ENCODE assay signal across 9 cellular contexts in genomic region chr22:39153220-39153860, GRCh38. TPM values are rescaled to one million over a fixed set of nuclear protein-coding genes. Genes with fewer than 3 reads are reported as not detected.
DNase-seq lines count a peak whose midpoint lies in the region; ATAC-seq, FAIRE-seq and TF ChIP-seq lines count a peak whose summit lies in the region.
"Had no signal": no experiment of that assay in that cellular context is flagged by ENCODE, and none has a peak within 500 bp of the region (broad histone marks: within the 10 kb centered on the region; RNA-seq: fewer than 3 reads in every experiment).

No MANE protein-coding gene starts in this region.

- H2BK120ac ChIP-seq in H9 (ENCODE audit: low read depth, low read length, poor library complexity, severe bottlenecking): no peak overlapping the region

- H3K4me1 ChIP-seq in A549 (peaks cover 10% of the 10 kb centered on the region; the same call in 1 of the 3 replicates), H9 (ENCODE audit: insufficient read depth, low read length) (no peaks in the 10 kb centered on the region), keratinocyte (ENCODE audit: control insufficient read depth, extremely low read depth, insufficient read depth, low read length) (peaks cover 2% of the 10 kb centered on the region), thoracic aorta (ENCODE audit: control insufficient read depth in 1 of 2, low read depth in 2 of 2) (peaks cover 24 to 42% of the 10 kb centered on the region in 2 donors)

- H3K4me2 ChIP-seq in A549: peak overlapping the region; percentile 73
- peak overlapping the region; percentile 44 for H3K4me2 ChIP-seq in H9 (ENCODE audit: insufficient read depth, insufficient read length, low read length)
- peak overlapping the region; percentile 88 for H3K4me2 ChIP-seq in keratinocyte (ENCODE audit: control insufficient read depth, extremely low read depth, insufficient read depth, low read depth, low read length)

- H3K79me2 ChIP-seq in H9 (ENCODE audit: insufficient read depth, low read length) (no peaks in the 10 kb centered on the region), keratinocyte (ENCODE audit: control insufficient read depth, insufficient read depth, low read length) (no peaks in the 10 kb centered on the region)

- H3K18ac ChIP-seq in H9 (ENCODE audit: insufficient read length, low read depth, low read length): peak overlapping the region; percentile 41

- no peak overlapping the region for H4K5ac ChIP-seq in H9 (ENCODE audit: insufficient read length, low read depth, low read length)

- no peak overlapping the region for H2AK5ac ChIP-seq in H9 (ENCODE audit: insufficient read length, low read length)

- DNase-seq in A549 (ENCODE audit: low read depth in 1 of 2, low spot score in 1 of 2) (no peak), H9 (peak; percentile 34), keratinocyte (ENCODE audit: low read depth, low spot score) (no peak), thoracic aorta (ENCODE audit: low spot score) (no peak), HuH-7.5 (ENCODE audit: low spot score) (no peak), KBM-7 (no peak)
- no peak for DNase-seq in activated naive CD8-positive, alpha-beta T cell treated with anti-CD3 and anti-CD28 coated beads for 36 hours

- H3K4me3 Mint-ChIP-seq in H9: peak overlapping the region; percentile 70 to 84
- peak overlapping the region; percentile 79 for H3K4me3 Mint-ChIP-seq in activated naive CD8-positive, alpha-beta T cell treated with anti-CD3 and anti-CD28 coated beads for 36 hours

- H3K9ac ChIP-seq in H9 (ENCODE audit: extremely low read depth, insufficient read length, low read length): peak overlapping the region; percentile 42
- peak overlapping the region; percentile 68 for H3K9ac ChIP-seq in keratinocyte (ENCODE audit: control insufficient read depth, extremely low read depth, insufficient read depth, low read length)

- H3K36me3 ChIP-seq in keratinocyte (ENCODE audit: control insufficient read depth in 2 of 2, extremely low read depth in 1 of 2, insufficient read depth in 2 of 2, low read length in 2 of 2) (peaks cover 0 to 3% of the 10 kb centered on the region in 2 experiments), thoracic aorta (peaks cover 5% of the 10 kb centered on the region)

- H3K79me1 ChIP-seq in H9 (ENCODE audit: insufficient read depth, low read depth, low read length, poor library complexity, severe bottlenecking): no peaks in the 10 kb centered on the region

- no peak overlapping the region for H3K23ac ChIP-seq in H9 (ENCODE audit: insufficient read length, low read depth, low read length)

- no peak overlapping the region for H2BK5ac ChIP-seq in H9 (ENCODE audit: insufficient read length, low read length)

- peaks cover 36% of the 10 kb centered on the region for H3K27me3 Mint-ChIP-seq in H9 (ENCODE audit: low read depth)
- peaks cover 17% of the 10 kb centered on the region for H3K27me3 Mint-ChIP-seq in activated naive CD8-positive, alpha-beta T cell treated with anti-CD3 and anti-CD28 coated beads for 36 hours

- no peak overlapping the region for H3K56ac ChIP-seq in H9 (ENCODE audit: insufficient read length, low read depth, low read length)

- FAIRE-seq in A549 (lab: Jason Lieb, UNC): no peak
- no peak for FAIRE-seq in keratinocyte (lab: Jason Lieb, UNC)

- H3K23me2 ChIP-seq in H9 (ENCODE audit: insufficient read length, low read depth, low read length, poor library complexity, severe bottlenecking): peaks cover 6% of the 10 kb centered on the region

- ATAC-seq in A549: no peak; a peak in 1 of 6 replicates
- ATAC-seq in thoracic aorta (ENCODE audit: insufficient number of reproducible peaks, low FRiP score, low read depth): no peak
- no peak for ATAC-seq in HG03520 (IDR thresholded peaks at IDR 0.05; ENCODE audit: unreplicated experiment)

- H4K20me1 ChIP-seq in H9 (ENCODE audit: control insufficient read depth, insufficient read depth, insufficient read length) (no peaks in the 10 kb centered on the region), keratinocyte (ENCODE audit: control insufficient read depth, extremely low read depth, insufficient read depth, low read length) (no peaks in the 10 kb centered on the region)

- peaks cover 5% of the 10 kb centered on the region; the same call in 1 of the 2 replicates for H3K27me3 ChIP-seq in H9 (ENCODE audit: insufficient read depth, low read length)
- peaks cover 25% of the 10 kb centered on the region for H3K27me3 ChIP-seq in keratinocyte (ENCODE audit: control insufficient read depth, extremely low read depth, insufficient read depth, low read length)
- no peaks in the 10 kb centered on the region for H3K27me3 ChIP-seq in thoracic aorta (replicated peaks; ENCODE audit: insufficient read depth)

- H3K9me3 ChIP-seq in A549 (no peaks in the 10 kb centered on the region), H9 (ENCODE audit: control insufficient read depth, low read depth, low read length) (no peaks in the 10 kb centered on the region), keratinocyte (ENCODE audit: control insufficient read depth, low read depth, low read length) (no peaks in the 10 kb centered on the region), thoracic aorta (no peaks in the 10 kb centered on the region)

- H4K91ac ChIP-seq in H9 (ENCODE audit: insufficient read length, low read depth, low read length): no peak overlapping the region

- TF ChIP-seq RAD21 in A549 (conservative IDR thresholded peaks at IDR 0.05 in 1 of 2, IDR thresholded peaks at IDR 0.05 in 1 of 2): no peak

- H2BK12ac ChIP-seq in H9 (ENCODE audit: insufficient read length, low read depth, low read length): no peak overlapping the region

- H2BK15ac ChIP-seq in H9 (ENCODE audit: low read depth, low read length): no peak overlapping the region; the same call in 1 of the 2 replicates

- POLR2A ChIA-PET in A549 (lab: Yijun Ruan, JAX): interaction anchor here (1.0 to 1.8 kb wide), 3 partner anchors 156 to 367 kb away, joined by 3 to 14 read pairs (median 3); partner anchors contain the start of genes ATF4 and RPL3

- in situ Hi-C loops in KBM-7 (cut with MboI; ENCODE audit: low pct_unique_long_range_greater_than_20kb, low sequenced_read_pairs): loop anchor here (25.0 kb wide), 1 partner anchor 359 kb away; the partner anchor contains the start of genes ATF4 and MIEF1

- peak overlapping the region; percentile 76 for H3K14ac ChIP-seq in H9 (ENCODE audit: insufficient read depth, low read length)

- no peak overlapping the region for H3K27ac Mint-ChIP-seq in H9
- peak overlapping the region; percentile 47 for H3K27ac Mint-ChIP-seq in activated naive CD8-positive, alpha-beta T cell treated with anti-CD3 and anti-CD28 coated beads for 36 hours

- dilution Hi-C loops in keratinocyte (cut with MboI; ENCODE audit: extremely low pct_ligation_motif_present, low sequenced_read_pairs): no loop called here

- H3K27ac ChIP-seq in A549: peak overlapping the region; percentile 71 to 87
- no peak overlapping the region for H3K27ac ChIP-seq in H9 (ENCODE audit: insufficient read length, low read depth, low read length)
- no peak overlapping the region for H3K27ac ChIP-seq in keratinocyte (ENCODE audit: control insufficient read depth, insufficient read depth, low read length)
- H3K27ac ChIP-seq in thoracic aorta: peak overlapping the region; percentile 88 to 92
- H3K27ac ChIP-seq: epithelial cell of prostate had no signal

- CTCF ChIA-PET in A549 (lab: Yijun Ruan, JAX): no interaction called here

- no peak for TF ChIP-seq POLR2A in A549 (IDR thresholded peaks at IDR 0.05; ENCODE audit: low read length)

- 66% methylated on average over 24 of the region's 44 CpGs for WGBS in A549 (ENCODE audit: missing lambda C conversion rate)
- WGBS in H9 (ENCODE audit: extremely low coverage, insufficient read length, low lambda C conversion rate): no CpG with 5 or more reads among the region's 44 CpGs

- no peaks in the 10 kb centered on the region for H3K9me1 ChIP-seq in keratinocyte (ENCODE audit: control insufficient read depth, extremely low read depth, insufficient read depth, low read length)

- no peak overlapping the region for H2AFZ ChIP-seq in H9 (ENCODE audit: low read length)
- H2AFZ ChIP-seq in keratinocyte (ENCODE audit: control insufficient read depth, low read length): peak overlapping the region; percentile 86

- H3T11ph ChIP-seq in H9 (ENCODE audit: low read length): no peak overlapping the region

- TF ChIP-seq EP300 in A549 (IDR thresholded peaks at IDR 0.05): no peak

- H2BK20ac ChIP-seq in H9 (ENCODE audit: low read depth, low read length, poor library complexity, severe bottlenecking): no peak overlapping the region

- no peak overlapping the region for H3K4ac ChIP-seq in H9 (ENCODE audit: low read depth, low read length)

- 0 out of 5 replicates have a peak, but pooled peaks cover 0 to 3% of the 10 kb centered on the region in 2 experiments for H3K9me3 Mint-ChIP-seq in H9
- no peaks in the 10 kb centered on the region for H3K9me3 Mint-ChIP-seq in activated naive CD8-positive, alpha-beta T cell treated with anti-CD3 and anti-CD28 coated beads for 36 hours

- no peaks in the 10 kb centered on the region for H3K36me3 Mint-ChIP-seq in H9 (ENCODE audit: insufficient read depth in 1 of 3, low read depth in 3 of 3)
- H3K36me3 Mint-ChIP-seq in activated naive CD8-positive, alpha-beta T cell treated with anti-CD3 and anti-CD28 coated beads for 36 hours: peaks cover 1% of the 10 kb centered on the region

- H4K8ac ChIP-seq in H9 (replicated peaks; ENCODE audit: insufficient read length, low read depth, low read length): no peak overlapping the region

- H3K4me3 ChIP-seq in A549 (peak overlapping the region; percentile 51), keratinocyte (ENCODE audit: control insufficient read depth in 2 of 3, extremely low read depth in 1 of 3, insufficient read depth in 2 of 3, low read depth in 1 of 3, low read length in 3 of 3) (peak overlapping the region; percentile 45 to 72 (median 62)), thoracic aorta (peak overlapping the region; percentile 99)

- peaks cover 14 to 31% of the 10 kb centered on the region in 2 experiments for H3K4me1 Mint-ChIP-seq in H9
- H3K4me1 Mint-ChIP-seq in activated naive CD8-positive, alpha-beta T cell treated with anti-CD3 and anti-CD28 coated beads for 36 hours: peaks cover 29% of the 10 kb centered on the region

- TF ChIP-seq CTCF in A549 (IDR thresholded peaks at IDR 0.05) (no peak), H9 (conservative IDR thresholded peaks at IDR 0.05) (no peak), keratinocyte (optimal IDR thresholded peaks at IDR 0.05 in 1 of 3, IDR thresholded peaks at IDR 0.05 in 1 of 3, conservative IDR thresholded peaks at IDR 0.05 in 1 of 3; ENCODE audit: extremely low read depth in 1 of 3, insufficient read depth in 2 of 3, low read length in 3 of 3) (no peak), thoracic aorta (IDR thresholded peaks at IDR 0.05) (no peak)

RNA-seq across cellular contexts. Expression of gene CBX7, which starts 0.9 kb away (rescaled TPM):
- polyA plus RNA-seq in A549 (2011; rRNA removed): 0.79 and 1.3 TPM in 2 replicates
- 1.2 and 1.8 TPM in 2 replicates for polyA plus RNA-seq in A549 (2012; cell fraction: cytosol; rRNA removed)
- polyA plus RNA-seq in A549 (2012; cell fraction: nucleus; rRNA removed): 5.3 and 5.5 TPM in 2 replicates
- polyA plus RNA-seq in A549 (2017; fragmentation: RNase III; extraction: RNeasy Plus Mini Kit Qiagen cat#74134 plus additional on column Dnase treatment): 2.0 to 2.5 TPM (median 2.3 TPM) in 3 replicates
- polyA minus RNA-seq in A549 (2011; rRNA and poly(A)+ RNA removed): 1.5 and 1.7 TPM in 2 replicates
- 3.7 and 4.2 TPM in 2 replicates for total RNA-seq in H9 (2021)
- total RNA-seq in activated naive CD8-positive, alpha-beta T cell treated with anti-CD3 and anti-CD28 coated beads for 36 hours: 10 to 100 TPM; 11.6 to 12.5 TPM
- 1.2 to 1.6 TPM (median 1.3 TPM) in 3 replicates for polyA plus RNA-seq in keratinocyte
- 2.0 TPM for polyA plus RNA-seq in keratinocyte (2011; ENCODE audit: low read depth)
- 0.55 and 1.0 TPM in 2 replicates for polyA plus RNA-seq in keratinocyte (2011; cell fraction: cytosol; rRNA removed)
- polyA plus RNA-seq in keratinocyte (2011; cell fraction: nucleus; rRNA removed): 3.5 and 4.3 TPM in 2 replicates
- 1.2 and 2.4 TPM in 2 replicates for polyA plus RNA-seq in keratinocyte (2012; ENCODE audit: low replicate concordance)
- polyA minus RNA-seq in keratinocyte: 1.0 to 2.1 TPM (median 1.3 TPM) in 3 replicates
- 3.3 TPM for polyA minus RNA-seq in keratinocyte (2011; cell fraction: cytosol; rRNA and poly(A)+ RNA removed)
- polyA minus RNA-seq in keratinocyte (2011; cell fraction: nucleus; rRNA and poly(A)+ RNA removed): 1.3 and 2.2 TPM in 2 replicates
- 100 to 1,000 TPM; 170 to 174 TPM for total RNA-seq in thoracic aorta

RNA-seq across cellular contexts. Expression of gene APOBEC3H, which starts 56.3 kb away (rescaled TPM):
- polyA plus RNA-seq in A549 (2011; rRNA removed) (0.43 and 0.48 TPM in 2 replicates), A549 (2017; fragmentation: RNase III; extraction: RNeasy Plus Mini Kit Qiagen cat#74134 plus additional on column Dnase treatment) (0.39 to 0.45 TPM in 2 of 3 replicates, not detected in the other), keratinocyte (0.14 to 0.51 TPM (median 0.41 TPM) in 3 replicates)
- polyA plus RNA-seq in A549 (2012; cell fraction: cytosol; rRNA removed): 0.09 and 0.14 TPM in 2 replicates
- 0.32 and 0.43 TPM in 2 replicates for polyA plus RNA-seq in A549 (2012; cell fraction: nucleus; rRNA removed)
- not detected in 2 replicates for polyA minus RNA-seq in A549 (2011; rRNA and poly(A)+ RNA removed)
- total RNA-seq in H9 (2021) (0.48 TPM in 2 replicates), thoracic aorta (1 to 10 TPM in 1 of 2 donors, not detected in 1; 1.6 TPM)
- total RNA-seq in activated naive CD8-positive, alpha-beta T cell treated with anti-CD3 and anti-CD28 coated beads for 36 hours: 1 to 10 TPM; 4.3 to 5.3 TPM
- polyA plus RNA-seq in keratinocyte (2011; ENCODE audit: low read depth): not detected
- polyA plus RNA-seq in keratinocyte (2011; cell fraction: cytosol; rRNA removed): 0.12 and 0.41 TPM in 2 replicates
- polyA plus RNA-seq in keratinocyte (2011; cell fraction: nucleus; rRNA removed): 0.20 and 0.45 TPM in 2 replicates
- 0.16 and 0.41 TPM in 2 replicates for polyA plus RNA-seq in keratinocyte (2012; ENCODE audit: low replicate concordance)
- polyA minus RNA-seq in keratinocyte: 0.63 to 0.90 TPM in 2 of 3 replicates, not detected in the other
- polyA minus RNA-seq in keratinocyte (2011; cell fraction: cytosol; rRNA and poly(A)+ RNA removed): not detected
- polyA minus RNA-seq in keratinocyte (2011; cell fraction: nucleus; rRNA and poly(A)+ RNA removed): not detected in 2 replicates

Comparison
In these comparisons a context has a peak if more than half of its experiments do, and no peak if none do; other contexts are left out.
1. H3K27ac ChIP-seq: peak in A549 (2 of 2) and thoracic aorta (2 of 2); none in H9 (single experiment) and keratinocyte (single experiment).
2. RNA of gene CBX7, which starts 0.9 kb away (total RNA-seq): 170 to 174 TPM in thoracic aorta; 11.6 to 12.5 TPM in activated naive CD8-positive, alpha-beta T cell treated with anti-CD3 and anti-CD28 coated beads for 36 hours and 3.7 to 4.2 TPM in H9; every median in the first group is over 10 times any median in the second.
3. Peak in every context shown above with its lines, with median percentiles within 50 percentile points of each other: H3K4me2 ChIP-seq and H3K4me3 ChIP-seq.